29 cellular contexts compared by ENCODE assay signal in genomic region chr3:197350446-197350845, GRCh38.
"Had no signal": no experiment of that assay in that cellular context is flagged by ENCODE, and none has a peak within 500 bp of the region (broad histone marks: within the 10 kb centered on the region; RNA-seq: fewer than 3 reads in every experiment).

No MANE protein-coding gene starts in this region.

- H3K27ac ChIP-seq: adrenal gland, body of pancreas, breast epithelium, SJSA1 had no signal

- DNase-seq: activated CD4-positive, alpha-beta memory T cell treated with anti-CD3 and anti-CD28 coated beads for 36 hours; activated CD4-positive, alpha-beta T cell treated with anti-CD3 and anti-CD28 coated beads for 4 hours; activated CD4-positive, alpha-beta T cell treated with anti-CD3 and anti-CD28 coated beads, Interleukin-2, amount 50 U/mL, for 1 hour; activated CD4-positive, CD25-positive, alpha-beta regulatory T cell treated with anti-CD3 and anti-CD28 coated beads, Interleukin-2, amount 50 U/mL, for 72 hours; activated CD8-positive, alpha-beta memory T cell treated with anti-CD3 and anti-CD28 coated beads, Interleukin-2, amount 50 U/mL, for 4 hours; activated gamma-delta T cell treated with Interleukin-2 at 50 U/mL for 16 hours; activated naive CD4-positive, alpha-beta T cell treated with anti-CD3 and anti-CD28 coated beads for 36 hours; activated T-cell treated with anti-CD3 and anti-CD28 coated beads for 4 hours; activated T-cell treated with anti-CD3 and anti-CD28 coated beads, Interleukin-2, amount 50 U/mL, for 4 hours; adrenal gland; body of pancreas; caudate nucleus; Karpas-422; KBM-7; NCI-H1105; NCI-H1417 treated with DMSO at 0.1 percent for 48 hours; NCI-H187 treated with DMSO at 0.1 percent for 48 hours; NCI-H2081; NCI-H2171 treated with DMSO at 0.1 percent for 48 hours; NCI-H2227 treated with DMSO at 0.1 percent for 48 hours; NCI-H446; NCI-H510A treated with DMSO at 0.1 percent for 48 hours; NCI-H69; NCI-H82; SHP77; SK-N-SH had no signal

- FAIRE-seq: astrocyte had no signal
